1 cellular context compared by ENCODE assay signal in the genomic region with DNA sequence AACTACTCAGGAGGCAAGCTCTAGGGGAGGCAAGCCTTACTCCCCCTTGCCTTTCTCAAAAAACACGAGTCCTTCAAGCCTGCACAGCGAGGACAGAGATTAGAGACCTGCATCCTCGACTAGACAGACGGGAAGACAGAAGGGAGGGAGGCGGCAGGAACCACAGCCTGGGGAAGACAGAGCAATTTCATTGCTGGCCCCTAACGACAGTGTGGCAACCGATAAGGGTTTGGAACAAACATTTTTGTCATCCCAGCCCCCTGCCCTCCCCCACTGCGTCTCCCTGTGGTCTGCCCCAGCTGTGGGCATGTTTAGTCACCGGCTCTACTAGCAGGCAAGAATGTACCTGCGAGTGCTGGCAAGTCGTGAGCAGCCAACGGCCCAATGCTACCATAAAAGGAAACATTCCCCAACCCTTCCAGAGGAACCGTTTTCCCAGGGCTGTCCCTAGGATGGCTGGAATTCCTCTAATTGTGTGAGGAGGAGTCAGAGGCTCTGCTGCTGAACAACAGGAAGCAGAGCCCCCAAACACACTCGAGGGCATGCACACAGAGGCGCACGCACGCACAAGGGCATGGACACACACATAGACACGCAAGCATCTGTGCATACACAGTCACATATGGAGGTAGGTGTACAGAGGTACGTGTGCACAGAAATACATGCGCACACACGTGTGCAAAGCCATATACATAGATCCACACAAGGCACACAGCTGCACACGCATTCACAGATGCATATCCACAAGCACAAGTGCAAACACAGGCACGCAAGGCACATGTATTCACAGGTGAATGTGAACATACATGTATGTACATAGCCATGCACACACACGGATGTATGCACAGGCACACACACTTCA.
A peak's percentile ranks its signal among the peaks of the same experiment; 100 is the strongest.
TF ChIP-seq lines count a peak whose summit lies in the region.

No MANE protein-coding gene starts in this region.

TF ChIP-seq in SK-N-SH, 30 proteins besides CTCF, POLR2A, EP300 and RAD21 (continued from another document):
- TF ChIP-seq USF2 (IDR thresholded peaks at IDR 0.05; ENCODE audit: borderline replicate concordance, low read depth, low read length) = no peak
- TF ChIP-seq, protein P1, sequence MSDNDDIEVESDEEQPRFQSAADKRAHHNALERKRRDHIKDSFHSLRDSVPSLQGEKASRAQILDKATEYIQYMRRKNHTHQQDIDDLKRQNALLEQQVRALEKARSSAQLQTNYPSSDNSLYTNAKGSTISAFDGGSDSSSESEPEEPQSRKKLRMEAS (IDR thresholded peaks at IDR 0.05; ENCODE audit: low read depth) = peak; percentile 78
- TF ChIP-seq, protein P2, sequence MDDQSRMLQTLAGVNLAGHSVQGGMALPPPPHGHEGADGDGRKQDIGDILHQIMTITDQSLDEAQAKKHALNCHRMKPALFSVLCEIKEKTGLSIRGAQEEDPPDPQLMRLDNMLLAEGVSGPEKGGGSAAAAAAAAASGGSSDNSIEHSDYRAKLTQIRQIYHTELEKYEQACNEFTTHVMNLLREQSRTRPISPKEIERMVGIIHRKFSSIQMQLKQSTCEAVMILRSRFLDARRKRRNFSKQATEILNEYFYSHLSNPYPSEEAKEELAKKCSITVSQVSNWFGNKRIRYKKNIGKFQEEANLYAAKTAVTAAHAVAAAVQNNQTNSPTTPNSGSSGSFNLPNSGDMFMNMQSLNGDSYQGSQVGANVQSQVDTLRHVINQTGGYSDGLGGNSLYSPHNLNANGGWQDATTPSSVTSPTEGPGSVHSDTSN (IDR thresholded peaks at IDR 0.05) = peak; percentile 67
- TF ChIP-seq FOXJ3 (CRISPR knock-in tag; IDR thresholded peaks at IDR 0.05) = no peak
- TF ChIP-seq TEAD4 (IDR thresholded peaks at IDR 0.05; ENCODE audit: borderline replicate concordance, insufficient read depth) = peak; percentile 85
- TF ChIP-seq RXRA (IDR thresholded peaks at IDR 0.05; ENCODE audit: borderline replicate concordance, low read depth) = no peak; the same call in 1 of the 2 replicates
- TF ChIP-seq IRF3 (IDR thresholded peaks at IDR 0.05; ENCODE audit: low read depth, low read length) = no peak
- TF ChIP-seq POLR2AphosphoS5 (IDR thresholded peaks at IDR 0.05; ENCODE audit: low read depth, low read length) = peak; percentile 70; the same call in 1 of the 2 replicates
- no peak for TF ChIP-seq NRF1 (IDR thresholded peaks at IDR 0.05; ENCODE audit: low read depth, low read length)
- TF ChIP-seq TAF1 (IDR thresholded peaks at IDR 0.05; ENCODE audit: borderline replicate concordance, low read depth, low read length) = no peak
- 0 out of 2 replicates have a peak, but pooled peaks have one; percentile 27 for TF ChIP-seq SIN3A (IDR thresholded peaks at IDR 0.05; ENCODE audit: borderline replicate concordance, low read depth, low read length)
- TF ChIP-seq EZH2phosphoT487 (IDR thresholded peaks at IDR 0.05; ENCODE audit: borderline replicate concordance, low read depth) = no peak
- no peak for TF ChIP-seq ZBTB33 (IDR thresholded peaks at IDR 0.05; ENCODE audit: borderline replicate concordance, low read depth)
- peak; percentile 87 for TF ChIP-seq FOXM1 (IDR thresholded peaks at IDR 0.05; ENCODE audit: low read depth)
